In the genomic region with DNA sequence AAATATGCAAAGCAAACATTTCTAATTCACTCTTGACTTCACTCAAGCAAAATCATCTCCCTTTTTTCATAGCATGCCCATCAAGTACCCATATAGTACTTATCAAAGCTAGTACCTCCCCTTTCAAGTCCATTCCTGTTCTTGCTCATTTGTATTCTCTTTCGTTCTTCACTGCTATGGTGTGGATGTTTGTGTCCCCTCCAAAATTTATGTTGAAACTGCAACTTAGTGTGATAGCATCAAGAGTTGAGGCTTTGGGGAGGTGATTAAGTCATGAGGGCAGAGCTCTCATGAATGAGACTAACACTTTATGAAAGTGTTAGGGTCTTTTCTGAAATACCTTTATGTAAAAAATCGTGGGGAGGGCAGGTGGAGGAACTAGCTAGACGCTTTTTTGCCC, we compare ENCODE assay signal across 20 cellular contexts. TPM values are rescaled to one million over a fixed set of nuclear protein-coding genes. Genes with fewer than 3 reads are reported as not detected.
"Had no signal": no experiment of that assay in that cellular context is flagged by ENCODE, and none has a peak within 500 bp of the region (broad histone marks: within the 10 kb centered on the region; RNA-seq: fewer than 3 reads in every experiment).

No MANE protein-coding gene starts in this region.

- H3K36me3 ChIP-seq: uterus had no signal

- H3K4me3 Mint-ChIP-seq: activated T-helper 1 cell treated with anti-CD3 and anti-CD28 coated beads, Interleukin-12 subunit alpha, Interleukin-12 subunit beta, Interleukin-2, Interleukin-4 antibody, amounts not matched to agents 30 ng/mL and 10 ng/mL and 1 ng/mL, durations not matched to agents 14 hours and 24 hours and 36 hours; dendritic cell treated with granulocyte-macrophage colony-stimulating factor and Interleukin-4, amounts not matched to agents 40 ng/mL and 50 ng/mL, for 4 days; natural killer cell treated with Interleukin-12 subunit alpha and Interleukin-12 subunit beta and Interleukin-15 and Interleukin-18, amount 100 ng/mL, for 72 hours; stimulated activated memory B cell treated with anti-CD40 and anti-IgM and Interleukin-4, amounts not matched to agents 10 μg/mL and 1 μg/mL and 100 μg/mL, for 72 hours had no signal

- H3K4me3 ChIP-seq: tibial nerve, uterus had no signal

- DNase-seq: activated CD4-positive, alpha-beta T cell treated with anti-CD3 and anti-CD28 coated beads, Interleukin-2, amount 50 U/mL, for 4 hours; activated naive CD4-positive, alpha-beta T cell; effector memory CD4-positive, alpha-beta T cell; foreskin keratinocyte; mesendoderm; stimulated activated CD4-positive, alpha-beta T cell treated with anti-CD3 and anti-CD28 coated beads, Interleukin-12 subunit alpha, Interleukin-12 subunit beta, amount 100 ng/mL, for 4 hours; stimulated activated CD4-positive, alpha-beta T cell treated with anti-CD3 and anti-CD28 coated beads, Interleukin-2, amount 100 ng/mL, for 24 hours; uterus had no signal

- H3K9me3 Mint-ChIP-seq: activated T-helper 1 cell treated with anti-CD3 and anti-CD28 coated beads, Interleukin-12 subunit alpha, Interleukin-12 subunit beta, Interleukin-2, Interleukin-4 antibody, amounts not matched to agents 30 ng/mL and 10 ng/mL and 1 ng/mL, durations not matched to agents 14 hours and 24 hours and 36 hours; dendritic cell treated with granulocyte-macrophage colony-stimulating factor and Interleukin-4, amounts not matched to agents 40 ng/mL and 50 ng/mL, for 4 days; natural killer cell treated with Interleukin-12 subunit alpha and Interleukin-12 subunit beta and Interleukin-15 and Interleukin-18, amount 100 ng/mL, for 72 hours; stimulated activated memory B cell treated with anti-CD40 and anti-IgM and Interleukin-4, amounts not matched to agents 10 μg/mL and 1 μg/mL and 100 μg/mL, for 72 hours had no signal

- H3K4me1 ChIP-seq: uterus had no signal

- H3K36me3 Mint-ChIP-seq: natural killer cell treated with Interleukin-12 subunit alpha and Interleukin-12 subunit beta and Interleukin-15 and Interleukin-18, amount 100 ng/mL, for 72 hours had no signal

- H3K27me3 Mint-ChIP-seq: dendritic cell treated with granulocyte-macrophage colony-stimulating factor and Interleukin-4, amounts not matched to agents 40 ng/mL and 50 ng/mL, for 4 days; natural killer cell treated with Interleukin-12 subunit alpha and Interleukin-12 subunit beta and Interleukin-15 and Interleukin-18, amount 100 ng/mL, for 72 hours; stimulated activated memory B cell treated with anti-CD40 and anti-IgM and Interleukin-4, amounts not matched to agents 10 μg/mL and 1 μg/mL and 100 μg/mL, for 72 hours had no signal

- FAIRE-seq: astrocyte, bronchial epithelial cell had no signal

- ATAC-seq: foreskin keratinocyte; stimulated activated memory B cell treated with anti-CD40 and anti-IgM and Interleukin-4, amounts not matched to agents 10 μg/mL and 1 μg/mL and 100 μg/mL, for 72 hours had no signal

- H3K27ac ChIP-seq: foreskin keratinocyte, tibial nerve, uterus had no signal

- H3K27me3 ChIP-seq: foreskin keratinocyte, tibial nerve, uterus had no signal

- H3K27ac Mint-ChIP-seq: activated T-helper 1 cell treated with anti-CD3 and anti-CD28 coated beads, Interleukin-12 subunit alpha, Interleukin-12 subunit beta, Interleukin-2, Interleukin-4 antibody, amounts not matched to agents 30 ng/mL and 10 ng/mL and 1 ng/mL, durations not matched to agents 14 hours and 24 hours and 36 hours; dendritic cell treated with granulocyte-macrophage colony-stimulating factor and Interleukin-4, amounts not matched to agents 40 ng/mL and 50 ng/mL, for 4 days; stimulated activated memory B cell treated with anti-CD40 and anti-IgM and Interleukin-4, amounts not matched to agents 10 μg/mL and 1 μg/mL and 100 μg/mL, for 72 hours had no signal

- H3K9me3 ChIP-seq: tibial nerve, uterus had no signal

RNA-seq across cellular contexts. Expression of a gene that starts 52.9 kb away (rescaled TPM):
- total RNA-seq: activated T-helper 1 cell treated with anti-CD3 and anti-CD28 coated beads, Interleukin-12 subunit alpha, Interleukin-12 subunit beta, Interleukin-2, Interleukin-4 antibody, amounts not matched to agents 30 ng/mL and 10 ng/mL and 1 ng/mL, durations not matched to agents 14 hours and 24 hours and 36 hours; astrocyte; foreskin keratinocyte; liver; natural killer cell treated with Interleukin-12 subunit alpha and Interleukin-12 subunit beta and Interleukin-15 and Interleukin-18, amount 100 ng/mL, for 72 hours; renal cortical epithelial cell; subcutaneous adipose tissue; T-helper 2 cell treated with Interferon-gamma antibody and Interleukin-4, amounts not matched to agents 100 ng/mL and 5 ng/mL, for 36 hours; tibial nerve had no signal
- polyA plus RNA-seq: adipose tissue, foreskin keratinocyte had no signal
